In the genomic region with DNA sequence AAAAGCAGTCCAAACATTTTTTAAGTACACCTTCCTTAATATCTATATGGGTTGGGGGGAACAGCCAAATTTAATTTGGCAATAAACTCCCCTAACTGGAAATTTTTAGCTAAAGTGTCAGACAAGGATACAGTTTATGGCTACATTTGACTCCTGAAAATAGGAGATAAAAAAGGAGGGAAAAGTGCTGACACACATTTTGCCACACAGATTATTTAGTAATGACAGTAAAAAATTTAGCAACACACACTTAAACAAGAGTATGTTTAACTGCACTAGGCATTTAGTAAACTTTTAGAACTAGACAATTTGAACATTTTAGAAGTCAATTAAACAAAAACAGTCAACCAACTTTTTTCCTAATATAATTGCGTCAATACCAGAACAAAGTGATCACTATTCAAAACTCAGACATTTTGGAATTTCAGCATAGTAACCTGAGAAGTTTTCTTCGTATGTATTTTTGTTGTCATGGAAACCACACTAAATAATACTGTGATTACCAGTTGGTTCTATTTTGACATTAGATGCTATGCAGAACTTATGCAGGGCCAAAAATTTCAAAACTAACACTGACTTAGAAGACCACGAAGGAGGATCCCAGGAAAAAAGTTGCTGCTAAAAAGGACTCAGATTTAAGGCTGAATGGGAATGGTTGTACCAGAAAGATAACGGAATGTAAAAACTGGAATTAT, we compare ENCODE assay signal across 21 cellular contexts. TPM values are rescaled to one million over a fixed set of nuclear protein-coding genes. Genes with fewer than 3 reads are reported as not detected.
DNase-seq lines count a peak whose midpoint lies in the region; TF ChIP-seq lines count a peak whose summit lies in the region.
"Had no signal": no experiment of that assay in that cellular context is flagged by ENCODE, and none has a peak within 500 bp of the region (broad histone marks: within the 10 kb centered on the region; RNA-seq: fewer than 3 reads in every experiment).

No MANE protein-coding gene starts in this region.

- TF ChIP-seq CTCF in Caco-2 (IDR thresholded peaks at IDR 0.05; ENCODE audit: insufficient read depth in 1 of 2, low read depth in 1 of 2, low read length in 1 of 2, severe bottlenecking in 1 of 2, unreplicated experiment in 1 of 2) (no peak), osteocyte (IDR thresholded peaks at IDR 0.05) (no peak)

- intact Hi-C loops in Caco-2 (cut with micrococcal nuclease; ENCODE audit: unreplicated experiment), result no loop called here

- H3K27me3 ChIP-seq in Caco-2 (replicated peaks; ENCODE audit: control insufficient read depth, insufficient read depth, low read length), result no peaks in the 10 kb centered on the region
- H3K27me3 ChIP-seq: BLaER1, hepatocyte had no signal

- H3K36me3 Mint-ChIP-seq in Caco-2 (ENCODE audit: insufficient read depth, unreplicated experiment), result peaks cover 57% of the 10 kb centered on the region
- peaks cover 36% of the 10 kb centered on the region for H3K36me3 Mint-ChIP-seq in osteocyte (ENCODE audit: unreplicated experiment)
- H3K36me3 Mint-ChIP-seq: natural killer cell had no signal

- H3K36me3 ChIP-seq in Caco-2 (ENCODE audit: control insufficient read depth, insufficient read depth, low read length), result no peaks in the 10 kb centered on the region
- H3K36me3 ChIP-seq: prostate gland had no signal

- H3K9me3 Mint-ChIP-seq in Caco-2 (ENCODE audit: unreplicated experiment) (no peaks in the 10 kb centered on the region), osteocyte (ENCODE audit: unreplicated experiment) (no peaks in the 10 kb centered on the region)
- H3K9me3 Mint-ChIP-seq: activated B cell treated with CpG ODN at 0.5 μM for 24 hours; activated naive CD8-positive, alpha-beta T cell treated with anti-CD3 and anti-CD28 coated beads, Interleukin-2, amount 10 ng/mL, durations not matched to agents 7 days and 5 days; natural killer cell had no signal

- H3K4me3 ChIP-seq in Caco-2 (ENCODE audit: low read depth, low read length), result no peak overlapping the region
- H3K4me3 ChIP-seq: BLaER1, hepatocyte, prostate gland, thoracic aorta had no signal

- H3K4me3 Mint-ChIP-seq in Caco-2 (ENCODE audit: unreplicated experiment) (no peak overlapping the region), osteocyte (ENCODE audit: unreplicated experiment) (no peak overlapping the region)
- H3K4me3 Mint-ChIP-seq: activated B cell treated with CpG ODN at 0.5 μM for 24 hours; activated naive CD8-positive, alpha-beta T cell treated with anti-CD3 and anti-CD28 coated beads, Interleukin-2, amount 10 ng/mL, durations not matched to agents 7 days and 5 days; natural killer cell had no signal

- no peaks in the 10 kb centered on the region for H3K9me3 ChIP-seq in Caco-2
- H3K9me3 ChIP-seq: BLaER1, prostate gland, thoracic aorta had no signal

- H3K4me1 ChIP-seq in Caco-2, result peaks cover 27% of the 10 kb centered on the region
- H3K4me1 ChIP-seq: BLaER1, prostate gland had no signal

- CTCF ChIA-PET in Caco-2 (lab: Charles Lee), result no interaction called here

- H3K27me3 Mint-ChIP-seq in Caco-2 (ENCODE audit: insufficient read depth, unreplicated experiment) (no peaks in the 10 kb centered on the region), osteocyte (ENCODE audit: unreplicated experiment) (no peaks in the 10 kb centered on the region)
- H3K27me3 Mint-ChIP-seq: activated B cell treated with CpG ODN at 0.5 μM for 24 hours; activated naive CD8-positive, alpha-beta T cell treated with anti-CD3 and anti-CD28 coated beads, Interleukin-2, amount 10 ng/mL, durations not matched to agents 7 days and 5 days had no signal

- DNase-seq in Caco-2 (no peak), LHCN-M2 (ENCODE audit: low read depth) (peak; percentile 52), dedifferentiated amniotic fluid mesenchymal stem cell (ENCODE audit: extremely low spot score) (peak; percentile 47), osteocyte (ENCODE audit: extremely low spot score, unreplicated experiment) (no peak), NCI-H128 (lab: John Stamatoyannopoulos, UW; ENCODE audit: unreplicated experiment) (no peak), cortex of kidney (lab: John Stamatoyannopoulos, UW) (no peak), NCI-H1436 treated with DMSO at 0.1 percent for 48 hours (lab: John Stamatoyannopoulos, UW) (no peak)
- DNase-seq: activated B cell treated with CpG ODN at 0.5 μM for 24 hours; activated naive CD8-positive, alpha-beta T cell treated with anti-CD3 and anti-CD28 coated beads, Interleukin-2, amount 10 ng/mL, durations not matched to agents 7 days and 5 days; effector memory CD4-positive, alpha-beta T cell; GOT3; kidney glomerular epithelial cell; mesendoderm; natural killer cell; NCI-H1048; NCI-H524; stimulated activated CD4-positive, alpha-beta T cell treated with anti-CD3 and anti-CD28 coated beads, Interleukin-12 subunit alpha, Interleukin-12 subunit beta, amount 100 ng/mL, for 4 hours had no signal

- no TSS peak for BruUV-seq in Caco-2 (replicated peaks; lab: Mats Ljungman, UMichigan)

- H3K27ac Mint-ChIP-seq in Caco-2 (ENCODE audit: unreplicated experiment), result peak overlapping the region; percentile 34
- H3K27ac Mint-ChIP-seq in osteocyte (ENCODE audit: unreplicated experiment), result peak overlapping the region; percentile 58
- H3K27ac Mint-ChIP-seq: activated B cell treated with CpG ODN at 0.5 μM for 24 hours; activated naive CD8-positive, alpha-beta T cell treated with anti-CD3 and anti-CD28 coated beads, Interleukin-2, amount 10 ng/mL, durations not matched to agents 7 days and 5 days had no signal

- H3K4me1 Mint-ChIP-seq in Caco-2 (ENCODE audit: low read depth, unreplicated experiment) (peaks cover 8% of the 10 kb centered on the region), osteocyte (ENCODE audit: unreplicated experiment) (peaks cover 38% of the 10 kb centered on the region)
- H3K4me1 Mint-ChIP-seq: activated naive CD8-positive, alpha-beta T cell treated with anti-CD3 and anti-CD28 coated beads, Interleukin-2, amount 10 ng/mL, durations not matched to agents 7 days and 5 days had no signal

- POLR2A ChIA-PET in Caco-2 (lab: Charles Lee), result no interaction called here

RNA-seq across cellular contexts. Expression of gene GMFB, which starts 13.4 kb away (rescaled TPM):
- total RNA-seq in Caco-2 (2022), result 65.5 and 67.4 TPM in 2 replicates
- total RNA-seq in LHCN-M2 (2014; rRNA removed), result 126 and 128 TPM in 2 replicates
- 28.9 TPM for polyA plus RNA-seq in LHCN-M2 (2012)
- total RNA-seq in osteocyte, result 49.8 and 54.4 TPM in 2 replicates

RNA-seq across cellular contexts. Expression of gene CNIH1, which starts 34.2 kb away (rescaled TPM):
- total RNA-seq in Caco-2 (2022), result 159 and 164 TPM in 2 replicates
- 144 and 255 TPM in 2 replicates for total RNA-seq in LHCN-M2 (2014; rRNA removed)
- 114 TPM for polyA plus RNA-seq in LHCN-M2 (2012)
- 127 and 130 TPM in 2 replicates for total RNA-seq in osteocyte

RNA-seq across cellular contexts. Expression of gene CGRRF1, which starts 34.4 kb away (rescaled TPM):
- total RNA-seq in Caco-2 (2022), result 12.0 and 12.3 TPM in 2 replicates
- 9.3 and 14.5 TPM in 2 replicates for total RNA-seq in LHCN-M2 (2014; rRNA removed)
- polyA plus RNA-seq in LHCN-M2 (2012), result 10.8 TPM
- 18.3 and 19.8 TPM in 2 replicates for total RNA-seq in osteocyte

Comparison
In these comparisons a context has a peak if more than half of its experiments do, and no peak if none do; other contexts are left out.
1. DNase-seq: peak in LHCN-M2 (single experiment) and dedifferentiated amniotic fluid mesenchymal stem cell (single experiment); none in Caco-2 (0 of 2), osteocyte (single experiment), NCI-H128 (single experiment), cortex of kidney (single experiment) and NCI-H1436 treated with DMSO at 0.1 percent for 48 hours (single experiment).